8 cellular contexts compared by ENCODE assay signal in the genomic region with DNA sequence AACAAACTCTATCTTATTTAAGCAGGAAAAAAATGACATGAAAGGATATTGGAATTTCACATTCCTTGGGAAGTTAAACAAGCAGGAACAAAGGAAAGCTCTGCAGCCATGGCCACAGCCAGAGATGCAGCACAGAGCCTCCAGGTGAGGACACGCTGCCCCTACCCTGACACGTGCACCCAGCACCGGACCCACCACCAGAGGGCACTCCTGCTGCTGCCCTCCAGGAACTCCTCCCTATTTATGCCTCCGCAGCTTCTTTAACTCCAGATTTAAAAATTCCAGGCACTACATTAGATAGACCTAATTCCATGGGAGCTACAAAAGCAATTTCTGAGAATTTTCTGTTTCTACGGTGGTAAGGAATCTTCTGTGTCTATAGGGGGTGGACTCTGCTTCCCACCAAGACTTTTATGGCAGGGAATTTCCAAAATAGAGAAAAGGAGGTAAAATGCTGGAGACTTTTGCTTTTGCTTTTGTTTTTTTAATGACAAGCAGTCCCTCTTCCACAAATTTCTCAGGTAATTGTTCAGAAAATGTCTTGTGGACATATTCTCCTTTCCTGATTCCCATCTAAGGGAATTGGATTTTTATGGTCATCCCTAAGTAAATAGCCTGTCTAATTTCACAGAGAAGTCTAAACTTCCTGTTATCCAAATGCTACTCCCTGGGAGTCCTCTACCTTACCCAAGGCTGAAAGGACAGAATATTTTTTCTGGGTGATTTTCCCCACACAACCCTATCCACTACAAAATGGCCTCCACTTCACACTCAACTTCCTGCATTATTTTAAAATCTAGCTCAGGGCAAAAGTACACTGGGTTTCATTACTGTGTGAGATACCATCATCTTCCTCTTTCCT.
DNase-seq lines count a peak whose midpoint lies in the region; ATAC-seq and TF ChIP-seq lines count a peak whose summit lies in the region.

No MANE protein-coding gene starts in this region.

- H2AFZ ChIP-seq in SK-N-SH (ENCODE audit: low read depth) (peak overlapping the region; percentile 2; the same call in 1 of the 2 replicates), PC-9 (no peak overlapping the region)

- H3K79me2 ChIP-seq in SK-N-SH (ENCODE audit: insufficient read depth) (no peaks in the 10 kb centered on the region), PC-9 (ENCODE audit: low read depth) (no peaks in the 10 kb centered on the region)

- BruUV-seq in PC-9 (replicated peaks; lab: Mats Ljungman, UMichigan) = no TSS peak

- H3K9me3 ChIP-seq in SK-N-SH (no peaks in the 10 kb centered on the region), PC-9 (ENCODE audit: insufficient read depth, low read depth) (peaks cover 10% of the 10 kb centered on the region; the same call in 1 of the 2 replicates), cardiac muscle cell (ENCODE audit: low read depth) (no peaks in the 10 kb centered on the region)

- H3K4me2 ChIP-seq in SK-N-SH = no peak overlapping the region
- H3K4me2 ChIP-seq in PC-9 = no peak overlapping the region

- TF ChIP-seq CTCF in SK-N-SH (IDR thresholded peaks at IDR 0.05) (peak; percentile 60), PC-9 (conservative IDR thresholded peaks at IDR 0.05) (peak; percentile 69), cardiac muscle cell (IDR thresholded peaks at IDR 0.05; ENCODE audit: low read depth, low read length) (peak; percentile 58)

- H3K27ac ChIP-seq in SK-N-SH (ENCODE audit: low read depth in 2 of 2, low read length in 1 of 2) (no peak overlapping the region), PC-9 (no peak overlapping the region), cardiac muscle cell (no peak overlapping the region)

- H3K9ac ChIP-seq in SK-N-SH = no peak overlapping the region

- H3F3A ChIP-seq in SK-N-SH (replicated peaks; ENCODE audit: insufficient read depth) (peaks cover 4% of the 10 kb centered on the region), PC-9 (ENCODE audit: insufficient read depth, low read depth) (peaks cover 4% of the 10 kb centered on the region)

- intact Hi-C loops in PC-9 (cut with micrococcal nuclease; ENCODE audit: unreplicated experiment) = loop anchor here (10.0 kb wide), 1 partner anchor 444 kb away; the partner anchor contains the start of gene SENP7

- peak; percentile 17 for DNase-seq in SK-N-SH
- peak in 1 of 2 experiments; percentile 53 for DNase-seq in PC-9
- peak; percentile 29 for DNase-seq in activated T-helper 9 cell treated with anti-CD3 and anti-CD28 coated beads, Interleukin-2, amount 50 U/mL, for 16 hours (ENCODE audit: low read depth)
- DNase-seq in cardiac muscle cell (ENCODE audit: low read depth in 1 of 2, low spot score in 1 of 2) = peak; percentile 25 to 52
- DNase-seq in stimulated activated CD4-positive, alpha-beta T cell treated with anti-CD3 and anti-CD28 coated beads, Interleukin-12 subunit alpha, Interleukin-12 subunit beta, amount 100 ng/mL, for 4 hours = peak; percentile 52
- no peak for DNase-seq in AG08395 (ENCODE audit: low spot score)

- H3K36me3 ChIP-seq in SK-N-SH (replicated peaks in 1 of 2; ENCODE audit: control insufficient read depth in 1 of 2, insufficient read depth in 2 of 2, low read length in 1 of 2) = no peaks in the 10 kb centered on the region
- no peaks in the 10 kb centered on the region for H3K36me3 ChIP-seq in PC-9 (ENCODE audit: low read depth)
- no peaks in the 10 kb centered on the region for H3K36me3 ChIP-seq in cardiac muscle cell

- H3K9me2 ChIP-seq in SK-N-SH (no peaks in the 10 kb centered on the region), PC-9 (ENCODE audit: insufficient read depth) (no peaks in the 10 kb centered on the region)

- H3K4me3 ChIP-seq in SK-N-SH (ENCODE audit: low read depth in 2 of 2, low read length in 1 of 2) (no peak overlapping the region), PC-9 (no peak overlapping the region), cardiac muscle cell (no peak overlapping the region)

- POLR2A ChIA-PET in SK-N-SH (lab: Yijun Ruan, JAX) = no interaction called here
- POLR2A ChIA-PET in PC-9 (lab: Charles Lee; ENCODE audit: unreplicated experiment) = interaction anchor here (0.8 kb wide), 1 partner anchor 12 kb away, joined by 9 read pairs; no protein-coding TSS in a partner anchor

- H3K27me3 ChIP-seq in SK-N-SH (ENCODE audit: insufficient read depth) (no peaks in the 10 kb centered on the region), PC-9 (ENCODE audit: insufficient read depth, low read depth) (no peaks in the 10 kb centered on the region), cardiac muscle cell (no peaks in the 10 kb centered on the region)

- CTCF ChIA-PET in SK-N-SH (lab: Yijun Ruan, JAX) = interaction anchor here (0.7 to 1.1 kb wide), 3 partner anchors 10 to 442 kb away, joined by 3 to 4 read pairs (median 3); no protein-coding TSS in a partner anchor
- CTCF ChIA-PET in PC-9 (lab: Charles Lee) = interaction anchor here (0.6 kb wide), 1 partner anchor 158 kb away, joined by 4 read pairs; no protein-coding TSS in a partner anchor

- H3K4me1 ChIP-seq in SK-N-SH (ENCODE audit: control insufficient read depth in 1 of 2, insufficient read depth in 2 of 2, low read depth in 1 of 2, low read length in 1 of 2) (peaks cover 2 to 4% of the 10 kb centered on the region in 2 experiments; a peak in 3 of 4 replicates), PC-9 (replicated peaks; ENCODE audit: insufficient read depth) (peaks cover 23% of the 10 kb centered on the region), cardiac muscle cell (ENCODE audit: low read depth) (no peaks in the 10 kb centered on the region)

- peak; percentile 32 for TF ChIP-seq RAD21 in SK-N-SH (IDR thresholded peaks at IDR 0.05; ENCODE audit: low read length)

- H4K20me1 ChIP-seq in SK-N-SH (ENCODE audit: insufficient read depth) = no peaks in the 10 kb centered on the region
- no peaks in the 10 kb centered on the region for H4K20me1 ChIP-seq in PC-9 (ENCODE audit: insufficient read depth)

- ATAC-seq in SK-N-SH treated with all-trans-retinoic acid at 6 μM for 48 hours (no peak), HG03175 (IDR thresholded peaks at IDR 0.05; ENCODE audit: unreplicated experiment) (peak; percentile 72)

- no peak for TF ChIP-seq EP300 in SK-N-SH (IDR thresholded peaks at IDR 0.05; ENCODE audit: borderline replicate concordance in 1 of 2, low read depth in 1 of 2, low read length in 1 of 2)

- WGBS in SK-N-SH (ENCODE audit: low lambda C conversion rate) = 78% methylated on average over 2 of the region's 5 CpGs

TF ChIP-seq in SK-N-SH, 30 proteins besides CTCF, POLR2A, EP300 and RAD21:
- TF ChIP-seq SMC3 (IDR thresholded peaks at IDR 0.05; ENCODE audit: low read depth, low read length) (peak; percentile 22; the same call in 1 of the 2 replicates), YY1 (IDR thresholded peaks at IDR 0.05; ENCODE audit: low read depth) (no peak)

TF ChIP-seq in SK-N-SH treated with all-trans-retinoic acid at 6 μM for 48 hours, 23 proteins besides CTCF, POLR2A, EP300 and RAD21:
- TF ChIP-seq ISL1 (CRISPR knock-in tag; IDR thresholded peaks at IDR 0.05) = no peak
- TF ChIP-seq, protein P1, sequence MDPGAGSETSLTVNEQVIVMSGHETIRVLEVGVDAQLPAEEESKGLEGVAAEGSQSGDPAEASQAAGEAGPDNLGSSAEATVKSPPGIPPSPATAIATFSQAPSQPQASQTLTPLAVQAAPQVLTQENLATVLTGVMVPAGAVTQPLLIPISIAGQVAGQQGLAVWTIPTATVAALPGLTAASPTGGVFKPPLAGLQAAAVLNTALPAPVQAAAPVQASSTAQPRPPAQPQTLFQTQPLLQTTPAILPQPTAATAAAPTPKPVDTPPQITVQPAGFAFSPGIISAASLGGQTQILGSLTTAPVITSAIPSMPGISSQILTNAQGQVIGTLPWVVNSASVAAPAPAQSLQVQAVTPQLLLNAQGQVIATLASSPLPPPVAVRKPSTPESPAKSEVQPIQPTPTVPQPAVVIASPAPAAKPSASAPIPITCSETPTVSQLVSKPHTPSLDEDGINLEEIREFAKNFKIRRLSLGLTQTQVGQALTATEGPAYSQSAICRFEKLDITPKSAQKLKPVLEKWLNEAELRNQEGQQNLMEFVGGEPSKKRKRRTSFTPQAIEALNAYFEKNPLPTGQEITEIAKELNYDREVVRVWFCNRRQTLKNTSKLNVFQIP (CRISPR knock-in tag; IDR thresholded peaks at IDR 0.05; ENCODE audit: borderline replicate concordance, low read depth) = no peak
- no peak for TF ChIP-seq ZFP3 (CRISPR knock-in tag; IDR thresholded peaks at IDR 0.05)
- TF ChIP-seq, protein P2, sequence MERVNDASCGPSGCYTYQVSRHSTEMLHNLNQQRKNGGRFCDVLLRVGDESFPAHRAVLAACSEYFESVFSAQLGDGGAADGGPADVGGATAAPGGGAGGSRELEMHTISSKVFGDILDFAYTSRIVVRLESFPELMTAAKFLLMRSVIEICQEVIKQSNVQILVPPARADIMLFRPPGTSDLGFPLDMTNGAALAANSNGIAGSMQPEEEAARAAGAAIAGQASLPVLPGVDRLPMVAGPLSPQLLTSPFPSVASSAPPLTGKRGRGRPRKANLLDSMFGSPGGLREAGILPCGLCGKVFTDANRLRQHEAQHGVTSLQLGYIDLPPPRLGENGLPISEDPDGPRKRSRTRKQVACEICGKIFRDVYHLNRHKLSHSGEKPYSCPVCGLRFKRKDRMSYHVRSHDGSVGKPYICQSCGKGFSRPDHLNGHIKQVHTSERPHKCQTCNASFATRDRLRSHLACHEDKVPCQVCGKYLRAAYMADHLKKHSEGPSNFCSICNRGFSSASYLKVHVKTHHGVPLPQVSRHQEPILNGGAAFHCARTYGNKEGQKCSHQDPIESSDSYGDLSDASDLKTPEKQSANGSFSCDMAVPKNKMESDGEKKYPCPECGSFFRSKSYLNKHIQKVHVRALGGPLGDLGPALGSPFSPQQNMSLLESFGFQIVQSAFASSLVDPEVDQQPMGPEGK (CRISPR knock-in tag; IDR thresholded peaks at IDR 0.05; ENCODE audit: borderline replicate concordance) = no peak
- TF ChIP-seq ARNTL (CRISPR knock-in tag; IDR thresholded peaks at IDR 0.05; ENCODE audit: borderline replicate concordance, low read depth) = no peak
